In genomic region chr3:47036145-47036544, GRCh38 we compare ENCODE assay signal across 16 cellular contexts. TPM values are rescaled to one million over a fixed set of nuclear protein-coding genes. Genes with fewer than 3 reads are reported as not detected.
DNase-seq lines count a peak whose midpoint lies in the region; ATAC-seq and TF ChIP-seq lines count a peak whose summit lies in the region.
"Had no signal": no experiment of that assay in that cellular context is flagged by ENCODE, and none has a peak within 500 bp of the region (broad histone marks: within the 10 kb centered on the region; RNA-seq: fewer than 3 reads in every experiment).

No MANE protein-coding gene starts in this region.

- no peaks in the 10 kb centered on the region for H3K27me3 ChIP-seq in CD4-positive, CD25-positive, alpha-beta regulatory T cell (ENCODE audit: control insufficient read depth, insufficient read depth, low read length)
- H3K27me3 ChIP-seq in gastrocnemius medialis (no peaks in the 10 kb centered on the region), heart right ventricle (no peaks in the 10 kb centered on the region)
- H3K27me3 ChIP-seq: BLaER1 had no signal

- in situ Hi-C loops in gastrocnemius medialis (cut with MboI; ENCODE audit: low sequenced_read_pairs in 4 of 4): no loop called here

- no peaks in the 10 kb centered on the region for H3K27me3 Mint-ChIP-seq in CD4-positive, CD25-positive, alpha-beta regulatory T cell
- no peaks in the 10 kb centered on the region for H3K27me3 Mint-ChIP-seq in IgD-negative memory B cell
- no peaks in the 10 kb centered on the region for H3K27me3 Mint-ChIP-seq in effector memory CD8-positive, alpha-beta T cell
- no peaks in the 10 kb centered on the region for H3K27me3 Mint-ChIP-seq in activated T-helper 2 cell treated with anti-CD3 and anti-CD28 coated beads, Interferon-gamma antibody, Interleukin-2, Interleukin-4, amounts not matched to agents 10 μg/mL and 5 μg/mL and 100 μg/mL, durations not matched to agents 14 hours and 24 hours and 36 hours (ENCODE audit: low read depth)

- intact Hi-C loops in gastrocnemius medialis (cut with DNase I; ENCODE audit: low total_unique reads) (loop anchor here (5.0 kb wide), 1 partner anchor 126 kb away; the partner anchor contains the start of gene SETD2), heart right ventricle (cut with DNase I) (no loop called here)
- intact Hi-C loops in activated T-helper 2 cell treated with anti-CD3 and anti-CD28 coated beads, Interferon-gamma antibody, Interleukin-2, Interleukin-4, amounts not matched to agents 10 μg/mL and 5 μg/mL and 100 μg/mL, durations not matched to agents 14 hours and 24 hours and 36 hours (cut with micrococcal nuclease): no loop called here

- peaks cover 0 to 4% (median 0%) of the 10 kb centered on the region in 7 donors for H3K9me3 Mint-ChIP-seq in CD4-positive, CD25-positive, alpha-beta regulatory T cell
- no peaks in the 10 kb centered on the region for H3K9me3 Mint-ChIP-seq in IgD-negative memory B cell
- no peaks in the 10 kb centered on the region for H3K9me3 Mint-ChIP-seq in effector memory CD8-positive, alpha-beta T cell
- H3K9me3 Mint-ChIP-seq in activated T-helper 2 cell treated with anti-CD3 and anti-CD28 coated beads, Interferon-gamma antibody, Interleukin-2, Interleukin-4, amounts not matched to agents 10 μg/mL and 5 μg/mL and 100 μg/mL, durations not matched to agents 14 hours and 24 hours and 36 hours: peaks cover 4% of the 10 kb centered on the region

- H3K4me3 Mint-ChIP-seq in CD4-positive, CD25-positive, alpha-beta regulatory T cell: peak overlapping the region in 1 of 4 donors; percentile 64
- no peak overlapping the region for H3K4me3 Mint-ChIP-seq in IgD-negative memory B cell
- no peak overlapping the region for H3K4me3 Mint-ChIP-seq in effector memory CD8-positive, alpha-beta T cell
- H3K4me3 Mint-ChIP-seq in activated T-helper 2 cell treated with anti-CD3 and anti-CD28 coated beads, Interferon-gamma antibody, Interleukin-2, Interleukin-4, amounts not matched to agents 10 μg/mL and 5 μg/mL and 100 μg/mL, durations not matched to agents 14 hours and 24 hours and 36 hours (ENCODE audit: low read depth): no peak overlapping the region

- no peak overlapping the region for H3K4me3 ChIP-seq in CD4-positive, CD25-positive, alpha-beta regulatory T cell (ENCODE audit: low read depth, low read length)
- H3K4me3 ChIP-seq in gastrocnemius medialis (no peak overlapping the region), heart right ventricle (no peak overlapping the region)
- H3K4me3 ChIP-seq: BLaER1 had no signal

- peaks cover 54% of the 10 kb centered on the region for H3K36me3 ChIP-seq in CD4-positive, CD25-positive, alpha-beta regulatory T cell (ENCODE audit: control insufficient read depth, insufficient read depth, low read length)
- H3K36me3 ChIP-seq in gastrocnemius medialis (peaks cover 0 to 46% of the 10 kb centered on the region in 2 donors), heart right ventricle (peaks cover 0 to 98% (median 53%) of the 10 kb centered on the region in 9 donors)

- TF ChIP-seq POLR2A in gastrocnemius medialis (IDR thresholded peaks at IDR 0.05): no peak

- no peak overlapping the region for H3K27ac ChIP-seq in CD4-positive, CD25-positive, alpha-beta regulatory T cell (ENCODE audit: insufficient read depth, low read length, poor library complexity, severe bottlenecking)
- H3K27ac ChIP-seq in gastrocnemius medialis (peak overlapping the region in 3 of 4 donors; percentile 15 to 77 (median 32)), heart right ventricle (no peak overlapping the region)
- H3K27ac ChIP-seq: BLaER1 had no signal

- no peak for ATAC-seq in CD4-positive, CD25-positive, alpha-beta regulatory T cell (ENCODE audit: low read depth in 2 of 2)
- ATAC-seq in effector memory CD8-positive, alpha-beta T cell (replicated peaks): no peak
- no peak for ATAC-seq in gastrocnemius medialis
- ATAC-seq in heart right ventricle: no peak
- ATAC-seq: HCT116 had no signal

- WGBS in heart right ventricle, 2 donors: 74 to 81% methylated on average over 3 of the region's 3 CpGs

- peak overlapping the region; percentile 60 to 98 (median 78) for H3K27ac Mint-ChIP-seq in CD4-positive, CD25-positive, alpha-beta regulatory T cell
- peak overlapping the region in 2 of 3 donors; percentile 36 to 64 for H3K27ac Mint-ChIP-seq in IgD-negative memory B cell
- peak overlapping the region; percentile 35 to 68 for H3K27ac Mint-ChIP-seq in effector memory CD8-positive, alpha-beta T cell
- no peak overlapping the region for H3K27ac Mint-ChIP-seq in activated T-helper 2 cell treated with anti-CD3 and anti-CD28 coated beads, Interferon-gamma antibody, Interleukin-2, Interleukin-4, amounts not matched to agents 10 μg/mL and 5 μg/mL and 100 μg/mL, durations not matched to agents 14 hours and 24 hours and 36 hours

- peaks cover 42% of the 10 kb centered on the region for H3K36me3 Mint-ChIP-seq in CD4-positive, CD25-positive, alpha-beta regulatory T cell
- H3K36me3 Mint-ChIP-seq in IgD-negative memory B cell: peaks cover 13% of the 10 kb centered on the region
- H3K36me3 Mint-ChIP-seq in effector memory CD8-positive, alpha-beta T cell (ENCODE audit: insufficient read depth): peaks cover 64% of the 10 kb centered on the region
- peaks cover 70% of the 10 kb centered on the region for H3K36me3 Mint-ChIP-seq in activated T-helper 2 cell treated with anti-CD3 and anti-CD28 coated beads, Interferon-gamma antibody, Interleukin-2, Interleukin-4, amounts not matched to agents 10 μg/mL and 5 μg/mL and 100 μg/mL, durations not matched to agents 14 hours and 24 hours and 36 hours (ENCODE audit: low read depth)

- peaks cover 25 to 47% (median 34%) of the 10 kb centered on the region in 4 donors for H3K4me1 Mint-ChIP-seq in CD4-positive, CD25-positive, alpha-beta regulatory T cell
- peaks cover 20 to 23% (median 21%) of the 10 kb centered on the region in 3 donors for H3K4me1 Mint-ChIP-seq in IgD-negative memory B cell
- H3K4me1 Mint-ChIP-seq in effector memory CD8-positive, alpha-beta T cell (ENCODE audit: low read depth in 2 of 2): peaks cover 19 to 26% of the 10 kb centered on the region in 2 donors
- peaks cover 25% of the 10 kb centered on the region for H3K4me1 Mint-ChIP-seq in activated T-helper 2 cell treated with anti-CD3 and anti-CD28 coated beads, Interferon-gamma antibody, Interleukin-2, Interleukin-4, amounts not matched to agents 10 μg/mL and 5 μg/mL and 100 μg/mL, durations not matched to agents 14 hours and 24 hours and 36 hours (ENCODE audit: low read depth)

- no peak for TF ChIP-seq CTCF in gastrocnemius medialis (IDR thresholded peaks at IDR 0.05 in 4 of 5, conservative IDR thresholded peaks at IDR 0.05 in 1 of 5)
- TF ChIP-seq CTCF in heart right ventricle (IDR thresholded peaks at IDR 0.05): no peak

- H3K9me3 ChIP-seq in CD4-positive, CD25-positive, alpha-beta regulatory T cell (ENCODE audit: control insufficient read depth in 2 of 2, low read length in 2 of 2): no peaks in the 10 kb centered on the region
- no peaks in the 10 kb centered on the region for H3K9me3 ChIP-seq in gastrocnemius medialis
- no peaks in the 10 kb centered on the region for H3K9me3 ChIP-seq in heart right ventricle
- H3K9me3 ChIP-seq: BLaER1 had no signal

- DNase-seq in CD4-positive, CD25-positive, alpha-beta regulatory T cell: no peak
- no peak for DNase-seq in effector memory CD8-positive, alpha-beta T cell
- DNase-seq in gastrocnemius medialis (no peak), heart right ventricle (no peak), AG08396 (ENCODE audit: low spot score) (no peak)
- no peak for DNase-seq in activated T-helper 2 cell treated with anti-CD3 and anti-CD28 coated beads, Interferon-gamma antibody, Interleukin-2, Interleukin-4, amounts not matched to agents 10 μg/mL and 5 μg/mL and 100 μg/mL, durations not matched to agents 14 hours and 24 hours and 36 hours (ENCODE audit: low spot score)
- DNase-seq: Calu3, DMS79 treated with DMSO at 0.1 percent for 48 hours, MV-4-11, NCI-H1436, NCI-H2081, NCI-H510A treated with DMSO at 0.1 percent for 48 hours, SHP77 treated with DMSO at 0.1 percent for 48 hours had no signal

- H3K4me1 ChIP-seq in CD4-positive, CD25-positive, alpha-beta regulatory T cell (ENCODE audit: control insufficient read depth, insufficient read depth, low read length, poor library complexity, severe bottlenecking): peaks cover 19% of the 10 kb centered on the region
- H3K4me1 ChIP-seq in gastrocnemius medialis (peaks cover 8 to 21% of the 10 kb centered on the region in 2 donors), heart right ventricle (peaks cover 0 to 8% (median 0%) of the 10 kb centered on the region in 9 donors)

RNA-seq across cellular contexts. Expression of gene NBEAL2, which starts 56.7 kb away (rescaled TPM):
- total RNA-seq in CD4-positive, CD25-positive, alpha-beta regulatory T cell: 429 TPM
- polyA plus RNA-seq in CD4-positive, CD25-positive, alpha-beta regulatory T cell: 10 to 100 TPM in 2 of 4 donors, 1 to 10 TPM in 2; 4.7 to 13.5 (median 8.6) TPM
- 6.7 TPM for polyA plus RNA-seq in IgD-negative memory B cell
- total RNA-seq in gastrocnemius medialis: 1 to 10 TPM; 4.1 to 8.7 (median 7.5) TPM
- total RNA-seq in activated T-helper 2 cell treated with anti-CD3 and anti-CD28 coated beads, Interferon-gamma antibody, Interleukin-2, Interleukin-4, amounts not matched to agents 10 μg/mL and 5 μg/mL and 100 μg/mL, durations not matched to agents 14 hours and 24 hours and 36 hours: 120 and 129 TPM in 2 replicates
- 10 to 100 TPM in 7 of 10 donors, 1 to 10 TPM in 3; 7.6 to 23.1 (median 10.8) TPM for total RNA-seq in heart right ventricle
- polyA plus RNA-seq in heart right ventricle: 10 to 100 TPM; 44.0 to 51.1 TPM

RNA-seq across cellular contexts. Expression of gene CCDC12, which starts 59.6 kb away (rescaled TPM):
- 71.8 TPM for total RNA-seq in CD4-positive, CD25-positive, alpha-beta regulatory T cell
- polyA plus RNA-seq in CD4-positive, CD25-positive, alpha-beta regulatory T cell: 100 to 1,000 TPM in 3 of 4 donors, 10 to 100 TPM in 1; 90.4 to 116 (median 106) TPM
- 151 TPM for polyA plus RNA-seq in IgD-negative memory B cell
- 10 to 100 TPM; 24.6 to 32.0 (median 29.0) TPM for total RNA-seq in gastrocnemius medialis
- 65.3 and 69.2 TPM in 2 replicates for total RNA-seq in activated T-helper 2 cell treated with anti-CD3 and anti-CD28 coated beads, Interferon-gamma antibody, Interleukin-2, Interleukin-4, amounts not matched to agents 10 μg/mL and 5 μg/mL and 100 μg/mL, durations not matched to agents 14 hours and 24 hours and 36 hours
- 10 to 100 TPM; 28.8 to 39.9 (median 33.3) TPM for total RNA-seq in heart right ventricle
- 100 to 1,000 TPM in 1 of 2 donors, 10 to 100 TPM in 1; 86.1 to 137 TPM for polyA plus RNA-seq in heart right ventricle

Comparison
In these comparisons a context has a peak if more than half of its experiments do, and no peak if none do; other contexts are left out.
1. H3K27ac ChIP-seq: peak in gastrocnemius medialis (3 of 4); none in CD4-positive, CD25-positive, alpha-beta regulatory T cell (single experiment) and heart right ventricle (0 of 10).